In genomic region chr13:94020833-94021232, GRCh38 we compare ENCODE assay signal across 20 cellular contexts.
DNase-seq lines count a peak whose midpoint lies in the region; ATAC-seq, FAIRE-seq and TF ChIP-seq lines count a peak whose summit lies in the region.
"Had no signal": no experiment of that assay in that cellular context is flagged by ENCODE, and none has a peak within 500 bp of the region (broad histone marks: within the 10 kb centered on the region; RNA-seq: fewer than 3 reads in every experiment).

No MANE protein-coding gene starts in this region.

- DNase-seq in AG08395 (ENCODE audit: low spot score) (peak; percentile 15), HFFc6 (peak; percentile 25), amniotic stem cell (lab: John Stamatoyannopoulos, UW) (peak; percentile 16), MV-4-11 (lab: John Stamatoyannopoulos, UW) (no peak), WERI-Rb-1 (no peak)
- DNase-seq in stimulated activated CD4-positive, alpha-beta T cell treated with anti-CD3 and anti-CD28 coated beads, Interleukin-12 subunit alpha, Interleukin-12 subunit beta, amount 100 ng/mL, for 4 hours = no peak
- DNase-seq: activated effector memory CD4-positive, alpha-beta T cell treated with Interleukin-2 at 50 U/mL for 16 hours; dermis blood vessel endothelial cell; DMS 273 treated with DMSO at 0.1 percent for 48 hours; NCI-H146; NCI-H510A treated with DMSO at 0.1 percent for 48 hours; stimulated activated naive B cell treated with anti-CD40 and anti-IgM and Interleukin-4, amounts not matched to agents 10 μg/mL and 1 μg/mL and 100 μg/mL, for 72 hours; upper lobe of right lung had no signal

- H3K36me3 Mint-ChIP-seq in HFFc6 (ENCODE audit: low read depth) = no peaks in the 10 kb centered on the region; the same call in 1 of the 2 replicates
- H3K36me3 Mint-ChIP-seq: memory B cell; neural progenitor cell; stimulated activated naive B cell treated with anti-CD40 and anti-IgM and Interleukin-4, amounts not matched to agents 10 μg/mL and 1 μg/mL and 100 μg/mL, for 72 hours had no signal

- no peak for ATAC-seq in GM19351 (IDR thresholded peaks at IDR 0.05; ENCODE audit: unreplicated experiment)
- ATAC-seq: stimulated activated naive B cell treated with anti-CD40 and anti-IgM and Interleukin-4, amounts not matched to agents 10 μg/mL and 1 μg/mL and 100 μg/mL, for 72 hours; upper lobe of right lung had no signal

- peak; percentile 24 for FAIRE-seq in islet of Langerhans (lab: Jason Lieb, UNC)

- H3K4me1 Mint-ChIP-seq in HFFc6 (ENCODE audit: low read depth) = peaks cover 10% of the 10 kb centered on the region
- H3K4me1 Mint-ChIP-seq: memory B cell; neural progenitor cell; stimulated activated naive B cell treated with anti-CD40 and anti-IgM and Interleukin-4, amounts not matched to agents 10 μg/mL and 1 μg/mL and 100 μg/mL, for 72 hours had no signal

- H3K9me3 ChIP-seq in WERI-Rb-1 (ENCODE audit: severe bottlenecking) = no peaks in the 10 kb centered on the region
- H3K9me3 ChIP-seq: esophagus muscularis mucosa, upper lobe of right lung had no signal

- no peak overlapping the region for H3K4me3 ChIP-seq in WERI-Rb-1 (ENCODE audit: low read depth, low read length)
- H3K4me3 ChIP-seq: esophagus muscularis mucosa, neural progenitor cell, PC-9, upper lobe of right lung had no signal

- TF ChIP-seq CTCF in HFFc6 (IDR thresholded peaks at IDR 0.05) (no peak), WERI-Rb-1 (IDR thresholded peaks at IDR 0.05; ENCODE audit: low read depth, low read length) (no peak)

- no peaks in the 10 kb centered on the region for H3K27me3 ChIP-seq in WERI-Rb-1 (ENCODE audit: insufficient read depth, low read depth, severe bottlenecking)
- H3K27me3 ChIP-seq: esophagus muscularis mucosa, neural progenitor cell, upper lobe of right lung had no signal

- no peaks in the 10 kb centered on the region for H3K27me3 Mint-ChIP-seq in HFFc6 (ENCODE audit: insufficient read depth)
- H3K27me3 Mint-ChIP-seq: memory B cell; stimulated activated naive B cell treated with anti-CD40 and anti-IgM and Interleukin-4, amounts not matched to agents 10 μg/mL and 1 μg/mL and 100 μg/mL, for 72 hours had no signal

- no peak overlapping the region for H3K4me3 Mint-ChIP-seq in HFFc6
- H3K4me3 Mint-ChIP-seq: memory B cell; neural progenitor cell; stimulated activated naive B cell treated with anti-CD40 and anti-IgM and Interleukin-4, amounts not matched to agents 10 μg/mL and 1 μg/mL and 100 μg/mL, for 72 hours had no signal

- no peak overlapping the region for H3K27ac ChIP-seq in WERI-Rb-1
- H3K27ac ChIP-seq: esophagus muscularis mucosa, KMS-11, neural progenitor cell, PC-9, upper lobe of right lung had no signal

- no peak overlapping the region for H3K27ac Mint-ChIP-seq in HFFc6
- H3K27ac Mint-ChIP-seq: memory B cell; neural progenitor cell; stimulated activated naive B cell treated with anti-CD40 and anti-IgM and Interleukin-4, amounts not matched to agents 10 μg/mL and 1 μg/mL and 100 μg/mL, for 72 hours had no signal

- H3K36me3 ChIP-seq in WERI-Rb-1 = no peaks in the 10 kb centered on the region
- H3K36me3 ChIP-seq: esophagus muscularis mucosa, neural progenitor cell, upper lobe of right lung had no signal

- H3K9me3 Mint-ChIP-seq in HFFc6 = no peaks in the 10 kb centered on the region
- H3K9me3 Mint-ChIP-seq: neural progenitor cell; stimulated activated naive B cell treated with anti-CD40 and anti-IgM and Interleukin-4, amounts not matched to agents 10 μg/mL and 1 μg/mL and 100 μg/mL, for 72 hours had no signal

Comparison
In these comparisons a context has a peak if more than half of its experiments do, and no peak if none do; other contexts are left out.
1. DNase-seq: peak in AG08395 (single experiment), HFFc6 (single experiment) and amniotic stem cell (single experiment); none in stimulated activated CD4-positive, alpha-beta T cell treated with anti-CD3 and anti-CD28 coated beads, Interleukin-12 subunit alpha, Interleukin-12 subunit beta, amount 100 ng/mL, for 4 hours (single experiment), MV-4-11 (single experiment) and WERI-Rb-1 (single experiment).